8 cellular contexts compared by ENCODE assay signal in the genomic region with DNA sequence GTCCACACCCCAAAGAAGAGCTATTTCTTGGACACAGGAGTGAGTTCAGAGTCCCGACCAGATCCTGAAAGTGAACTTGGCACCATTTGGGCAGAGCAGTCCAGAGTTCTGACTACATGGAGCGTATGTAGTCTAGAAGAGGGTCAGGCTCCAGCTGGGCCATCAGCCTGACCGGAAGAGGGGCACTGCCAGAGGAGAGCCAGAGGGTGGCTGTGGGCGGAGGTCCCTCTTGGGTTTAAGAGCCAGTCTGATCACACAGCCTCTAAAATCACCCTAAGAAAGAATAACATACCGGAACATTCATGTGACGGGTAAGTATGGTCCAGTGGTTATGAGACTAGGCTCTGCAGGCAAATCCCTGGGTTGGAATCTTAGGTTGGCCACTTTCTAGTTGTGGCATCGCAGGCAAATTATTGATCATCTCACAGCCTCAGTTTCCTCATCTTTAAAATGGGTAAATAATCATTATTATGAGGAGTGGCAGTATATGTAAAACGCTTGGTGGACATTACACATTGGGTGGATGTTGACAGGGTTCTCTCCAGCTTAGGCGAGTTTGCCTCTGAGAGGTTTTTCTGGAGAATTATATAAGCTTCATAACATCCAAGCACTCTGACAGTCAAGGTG. TPM values are rescaled to one million over a fixed set of nuclear protein-coding genes. Genes with fewer than 3 reads are reported as not detected.
DNase-seq lines count a peak whose midpoint lies in the region; ATAC-seq and TF ChIP-seq lines count a peak whose summit lies in the region.

No MANE protein-coding gene starts in this region.

- no peaks in the 10 kb centered on the region for H3K36me3 Mint-ChIP-seq in natural killer cell treated with Interleukin-12 subunit alpha and Interleukin-12 subunit beta and Interleukin-15 and Interleukin-18, amount 100 ng/mL, for 72 hours

- H3K4me1 ChIP-seq in Loucy (ENCODE audit: insufficient read depth, low read length, poor library complexity, severe bottlenecking): peaks cover 14% of the 10 kb centered on the region

- TF ChIP-seq CTCF in AG04450 (IDR thresholded peaks at IDR 0.05; ENCODE audit: low read depth, low read length) (no peak), Loucy (conservative IDR thresholded peaks at IDR 0.05; ENCODE audit: low read length) (no peak), dorsolateral prefrontal cortex (IDR thresholded peaks at IDR 0.05 in 54 of 56, conservative IDR thresholded peaks at IDR 0.05 in 2 of 56; ENCODE audit: low read depth in 1 of 56, partially characterized antibody in 56 of 56) (no peak)

- POLR2A ChIA-PET in AG04450 (lab: Yijun Ruan, JAX): interaction anchor here (1.1 to 2.2 kb wide), 7 partner anchors 15 to 130 kb away, joined by 3 to 36 read pairs (median 8); no protein-coding TSS in a partner anchor

- intact Hi-C loops in dorsolateral prefrontal cortex (cut with DNase I): loop anchor here (5.0 kb wide), 4 partner anchors 118 to 1162 kb away; a partner anchor contains a TSS

- H3K9me3 ChIP-seq in AG04450 (ENCODE audit: control insufficient read depth, insufficient read depth, low read length) (no peaks in the 10 kb centered on the region; the same call in 1 of the 2 replicates), Loucy (ENCODE audit: insufficient read depth, low read depth, low read length) (no peaks in the 10 kb centered on the region)

- H3K36me3 ChIP-seq in Loucy (ENCODE audit: insufficient read depth, low read length): no peaks in the 10 kb centered on the region

- H3K9me2 ChIP-seq in Loucy (replicated peaks; ENCODE audit: low read depth, low read length): no peaks in the 10 kb centered on the region

- peaks cover 2% of the 10 kb centered on the region; the same call in 1 of the 2 replicates for H3F3A ChIP-seq in Loucy (ENCODE audit: low read depth)

- peak overlapping the region; percentile 98 for H3K9ac ChIP-seq in Loucy (ENCODE audit: low read depth, low read length, poor library complexity, severe bottlenecking)

- H3K27me3 ChIP-seq in AG04450 (ENCODE audit: control insufficient read depth, insufficient read depth, low read length) (no peaks in the 10 kb centered on the region), Loucy (ENCODE audit: insufficient read depth, low read length, poor library complexity, severe bottlenecking) (no peaks in the 10 kb centered on the region), dorsolateral prefrontal cortex (no peaks in the 10 kb centered on the region)

- H2AFZ ChIP-seq in Loucy (ENCODE audit: low read length): peak overlapping the region; percentile 62; the same call in 1 of the 2 replicates

- H3K27ac ChIP-seq in AG04450 (ENCODE audit: low read depth, low read length): peak overlapping the region; percentile 98
- peak overlapping the region in 58 of 59 donors; percentile 56 to 96 (median 90) for H3K27ac ChIP-seq in dorsolateral prefrontal cortex

- H3K4me3 Mint-ChIP-seq in natural killer cell treated with Interleukin-12 subunit alpha and Interleukin-12 subunit beta and Interleukin-15 and Interleukin-18, amount 100 ng/mL, for 72 hours: peak overlapping the region; percentile 98

- peaks cover 20% of the 10 kb centered on the region for H4K20me1 ChIP-seq in Loucy (ENCODE audit: insufficient read depth, low read length, poor library complexity, severe bottlenecking)

- peaks cover 23 to 27% of the 10 kb centered on the region in 2 donors for H3K4me1 Mint-ChIP-seq in natural killer cell treated with Interleukin-12 subunit alpha and Interleukin-12 subunit beta and Interleukin-15 and Interleukin-18, amount 100 ng/mL, for 72 hours (ENCODE audit: low read depth in 2 of 2)

- CTCF ChIA-PET in AG04450 (lab: Charles Lee): interaction anchor here (0.6 to 2.6 kb wide), 4 partner anchors 18 to 131 kb away, joined by 4 to 22 read pairs (median 12); no protein-coding TSS in a partner anchor

- no peak for DNase-seq in AG04450 (ENCODE audit: low read depth, low spot score)
- DNase-seq in dorsolateral prefrontal cortex: no peak
- DNase-seq in natural killer cell treated with Interleukin-12 subunit alpha and Interleukin-12 subunit beta and Interleukin-15 and Interleukin-18, amount 100 ng/mL, for 72 hours (ENCODE audit: low spot score): no peak
- no peak for DNase-seq in dedifferentiated amniotic fluid mesenchymal stem cell (ENCODE audit: extremely low spot score)
- DNase-seq in cerebellar cortex (ENCODE audit: low spot score): no peak
- DNase-seq in central memory CD4-positive, alpha-beta T cell: no peak

- ATAC-seq in natural killer cell treated with Interleukin-12 subunit alpha and Interleukin-12 subunit beta and Interleukin-15 and Interleukin-18, amount 100 ng/mL, for 72 hours: no peak
- ATAC-seq in GM19023 (IDR thresholded peaks at IDR 0.05; ENCODE audit: unreplicated experiment): no peak

- peak overlapping the region; percentile 88 to 96 for H3K27ac Mint-ChIP-seq in natural killer cell treated with Interleukin-12 subunit alpha and Interleukin-12 subunit beta and Interleukin-15 and Interleukin-18, amount 100 ng/mL, for 72 hours

- H3K27me3 Mint-ChIP-seq in natural killer cell treated with Interleukin-12 subunit alpha and Interleukin-12 subunit beta and Interleukin-15 and Interleukin-18, amount 100 ng/mL, for 72 hours: no peaks in the 10 kb centered on the region

- H3K4me3 ChIP-seq in AG04450 (ENCODE audit: low read depth, low read length): peak overlapping the region; percentile 73
- peak overlapping the region; percentile 92 for H3K4me3 ChIP-seq in Loucy (ENCODE audit: low read length, poor library complexity, severe bottlenecking)
- peak overlapping the region; percentile 60 to 95 (median 86) for H3K4me3 ChIP-seq in dorsolateral prefrontal cortex

- no peaks in the 10 kb centered on the region for H3K9me3 Mint-ChIP-seq in natural killer cell treated with Interleukin-12 subunit alpha and Interleukin-12 subunit beta and Interleukin-15 and Interleukin-18, amount 100 ng/mL, for 72 hours

- peak overlapping the region; percentile 73 for H3K4me2 ChIP-seq in Loucy (ENCODE audit: low read depth, low read length, poor library complexity, severe bottlenecking)

- peaks cover 28% of the 10 kb centered on the region for H3K79me2 ChIP-seq in Loucy (ENCODE audit: insufficient read depth, low read length)

RNA-seq across cellular contexts. Expression of a gene that starts 2.1 kb away (rescaled TPM):
- polyA plus RNA-seq in AG04450 (2011; rRNA removed): 8.4 and 8.8 TPM in 2 replicates
- polyA minus RNA-seq in AG04450 (2011; rRNA and poly(A)+ RNA removed): 18.3 and 18.9 TPM in 2 replicates
- total RNA-seq in dorsolateral prefrontal cortex: 10 to 100 TPM in 89 of 120 experiments, 1 to 10 TPM in 31; 6.1 to 17.8 (median 11.3) TPM
- total RNA-seq in natural killer cell treated with Interleukin-12 subunit alpha and Interleukin-12 subunit beta and Interleukin-15 and Interleukin-18, amount 100 ng/mL, for 72 hours: 10 to 100 TPM; 12.1 to 13.6 TPM
